Comparison of ENCODE assay signal across 8 cellular contexts in the genomic region with DNA sequence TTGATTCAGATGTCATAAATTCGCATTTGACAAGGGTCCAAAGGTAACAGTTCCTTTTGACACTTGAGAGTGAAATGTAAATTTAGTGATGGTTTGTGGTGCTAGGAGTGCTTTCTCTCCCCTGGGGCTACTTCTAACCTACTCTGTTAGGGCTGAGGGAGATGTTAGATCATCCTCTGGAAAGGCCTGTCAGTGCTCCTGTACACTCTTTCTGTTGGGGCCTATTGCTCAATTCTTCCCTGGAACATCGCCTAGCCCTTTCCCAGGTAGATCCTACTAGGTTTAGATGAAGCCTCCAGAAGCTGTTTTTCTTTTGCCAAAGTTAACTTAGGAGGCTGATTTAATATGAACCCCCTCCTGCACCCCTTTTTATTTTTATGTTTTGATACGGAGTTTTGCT. TPM values are rescaled to one million over a fixed set of nuclear protein-coding genes. Genes with fewer than 3 reads are reported as not detected.
DNase-seq lines count a peak whose midpoint lies in the region; TF ChIP-seq lines count a peak whose summit lies in the region.

No MANE protein-coding gene starts in this region.

- H3K27ac Mint-ChIP-seq in activated naive CD4-positive, alpha-beta T cell treated with anti-CD3 and anti-CD28 coated beads, Interleukin-2, amount 50 U/mL, for 24 hours, result peak overlapping the region; percentile 91

- H3K36me3 Mint-ChIP-seq in activated naive CD4-positive, alpha-beta T cell treated with anti-CD3 and anti-CD28 coated beads, Interleukin-2, amount 50 U/mL, for 24 hours, result peaks cover 9% of the 10 kb centered on the region

- no peak for TF ChIP-seq EP300 in transverse colon (IDR thresholded peaks at IDR 0.05; ENCODE audit: low read depth)

- H3K4me1 Mint-ChIP-seq in activated naive CD4-positive, alpha-beta T cell treated with anti-CD3 and anti-CD28 coated beads, Interleukin-2, amount 50 U/mL, for 24 hours, result peaks cover 33% of the 10 kb centered on the region

- H3K27ac ChIP-seq in transverse colon, result peak overlapping the region; percentile 87 to 95 (median 92)

- peak overlapping the region; percentile 92 for H3K4me3 Mint-ChIP-seq in activated naive CD4-positive, alpha-beta T cell treated with anti-CD3 and anti-CD28 coated beads, Interleukin-2, amount 50 U/mL, for 24 hours

- no peak for TF ChIP-seq CTCF in fibroblast of villous mesenchyme (IDR thresholded peaks at IDR 0.05; ENCODE audit: insufficient read depth, low read depth, low read length)
- TF ChIP-seq CTCF in transverse colon (IDR thresholded peaks at IDR 0.05), result no peak

- in situ Hi-C loops in transverse colon (cut with MboI; ENCODE audit: low pct_ligation_motif_present in 1 of 4, low pct_unique_long_range_greater_than_20kb in 1 of 4, low sequenced_read_pairs in 3 of 4), result loop anchor here (10.0 to 25.0 kb wide), 2 partner anchors 164 to 167 kb away; no protein-coding TSS in a partner anchor

- no peaks in the 10 kb centered on the region for H3K9me3 ChIP-seq in transverse colon

- H3K27me3 ChIP-seq in transverse colon, result no peaks in the 10 kb centered on the region

- no peaks in the 10 kb centered on the region for H3K27me3 Mint-ChIP-seq in activated naive CD4-positive, alpha-beta T cell treated with anti-CD3 and anti-CD28 coated beads, Interleukin-2, amount 50 U/mL, for 24 hours

- peaks cover 7 to 22% (median 14%) of the 10 kb centered on the region in 4 donors for H3K4me1 ChIP-seq in transverse colon

- intact Hi-C loops in transverse colon (cut with DNase I; ENCODE audit: low total_unique reads), result loop anchor here (2.0 to 10.0 kb wide), 2 partner anchors 57 to 181 kb away; partner anchors contain the start of gene MSL2
- intact Hi-C loops in head of caudate nucleus (cut with DNase I), result loop anchor here (5.0 kb wide), 1 partner anchor 501 kb away; the partner anchor contains the start of gene STAG1

- H3K36me3 ChIP-seq in transverse colon, result peaks cover 0 to 2% (median 0%) of the 10 kb centered on the region in 4 donors

- no peak for DNase-seq in activated naive CD4-positive, alpha-beta T cell (lab: John Stamatoyannopoulos, UW)
- peak; percentile 18 for DNase-seq in RKO (ENCODE audit: low spot score)
- DNase-seq in fibroblast of villous mesenchyme (ENCODE audit: low read depth), result no peak
- no peak for DNase-seq in transverse colon
- DNase-seq in SW 1271 (lab: John Stamatoyannopoulos, UW), result no peak
- no peak for DNase-seq in head of caudate nucleus
- no peak for DNase-seq in HPDE6-E6E7 (ENCODE audit: extremely low spot score)

- 66 to 90% methylated on average over 3 of the region's 3 CpGs for WGBS in transverse colon (ENCODE audit: low coverage in 1 of 2), 2 donors

- no peaks in the 10 kb centered on the region for H3K9me3 Mint-ChIP-seq in activated naive CD4-positive, alpha-beta T cell treated with anti-CD3 and anti-CD28 coated beads, Interleukin-2, amount 50 U/mL, for 24 hours

- TF ChIP-seq POLR2A in transverse colon (IDR thresholded peaks at IDR 0.05), result no peak

- H3K4me3 ChIP-seq in fibroblast of villous mesenchyme (ENCODE audit: low read depth, low read length) (peak overlapping the region; percentile 73), transverse colon (peak overlapping the region in 1 of 4 donors; percentile 64)

RNA-seq across cellular contexts. Expression of gene PCCB, which starts 1.4 kb away (rescaled TPM):
- total RNA-seq in fibroblast of villous mesenchyme (43.2 and 52.2 TPM in 2 replicates), transverse colon (10 to 100 TPM in 3 of 4 donors, 1 to 10 TPM in 1; 5.2 to 63.1 (median 48.0) TPM)

RNA-seq across cellular contexts. Expression of gene MSL2, which starts 55.4 kb away (rescaled TPM):
- total RNA-seq in fibroblast of villous mesenchyme, result 15.8 and 22.0 TPM in 2 replicates
- total RNA-seq in transverse colon, result 10 to 100 TPM; 18.2 to 42.7 (median 31.7) TPM
